In the genomic region with DNA sequence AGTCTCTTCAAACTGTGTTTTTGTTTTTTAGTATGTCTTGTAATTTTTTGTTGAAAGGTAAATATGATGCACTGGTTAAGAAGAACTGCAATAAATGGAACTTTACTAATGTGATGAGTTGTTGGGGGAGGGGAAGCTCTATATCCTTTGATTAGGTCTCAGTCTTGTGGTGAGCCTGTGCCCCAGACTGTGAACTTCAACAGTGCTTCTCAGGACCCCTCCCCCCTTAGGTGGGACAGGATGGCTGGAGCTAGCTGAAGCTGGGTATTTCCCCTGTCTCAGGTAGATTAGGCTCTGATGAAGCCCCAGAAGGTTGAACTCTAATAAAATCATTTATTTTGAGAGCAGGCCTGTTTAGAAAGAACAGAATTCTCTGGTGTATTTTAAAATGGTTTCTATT, we compare ENCODE assay signal across 1 cellular context.
TF ChIP-seq lines count a peak whose summit lies in the region.

No MANE protein-coding gene starts in this region.

TF ChIP-seq in HepG2, 621 proteins besides CTCF, POLR2A, EP300 and RAD21 (continued from another document):
- TF ChIP-seq, protein P1, sequence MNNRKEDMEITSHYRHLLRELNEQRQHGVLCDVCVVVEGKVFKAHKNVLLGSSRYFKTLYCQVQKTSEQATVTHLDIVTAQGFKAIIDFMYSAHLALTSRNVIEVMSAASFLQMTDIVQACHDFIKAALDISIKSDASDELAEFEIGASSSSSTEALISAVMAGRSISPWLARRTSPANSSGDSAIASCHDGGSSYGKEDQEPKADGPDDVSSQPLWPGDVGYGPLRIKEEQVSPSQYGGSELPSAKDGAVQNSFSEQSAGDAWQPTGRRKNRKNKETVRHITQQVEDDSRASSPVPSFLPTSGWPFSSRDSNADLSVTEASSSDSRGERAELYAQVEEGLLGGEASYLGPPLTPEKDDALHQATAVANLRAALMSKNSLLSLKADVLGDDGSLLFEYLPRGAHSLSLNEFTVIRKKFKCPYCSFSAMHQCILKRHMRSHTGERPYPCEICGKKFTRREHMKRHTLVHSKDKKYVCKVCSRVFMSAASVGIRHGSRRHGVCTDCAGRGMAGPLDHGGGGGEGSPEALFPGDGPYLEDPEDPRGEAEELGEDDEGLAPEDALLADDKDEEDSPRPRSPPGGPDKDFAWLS (CRISPR knock-in tag; IDR thresholded peaks at IDR 0.05; ENCODE audit: borderline replicate concordance), result no peak
- no peak for TF ChIP-seq HOXD1 (CRISPR knock-in tag; IDR thresholded peaks at IDR 0.05)
- TF ChIP-seq, protein P2, sequence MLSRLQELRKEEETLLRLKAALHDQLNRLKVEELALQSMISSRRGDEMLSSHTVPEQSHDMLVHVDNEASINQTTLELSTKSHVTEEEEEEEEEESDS (CRISPR knock-in tag; IDR thresholded peaks at IDR 0.05; ENCODE audit: borderline replicate concordance), result no peak
- TF ChIP-seq KLF11 (CRISPR knock-in tag; IDR thresholded peaks at IDR 0.05), result no peak
- no peak for TF ChIP-seq SAFB2 (CRISPR knock-in tag; IDR thresholded peaks at IDR 0.05; ENCODE audit: borderline replicate concordance, low read depth)
- no peak for TF ChIP-seq BRD4 (CRISPR knock-in tag; IDR thresholded peaks at IDR 0.05)
- TF ChIP-seq, protein P3, sequence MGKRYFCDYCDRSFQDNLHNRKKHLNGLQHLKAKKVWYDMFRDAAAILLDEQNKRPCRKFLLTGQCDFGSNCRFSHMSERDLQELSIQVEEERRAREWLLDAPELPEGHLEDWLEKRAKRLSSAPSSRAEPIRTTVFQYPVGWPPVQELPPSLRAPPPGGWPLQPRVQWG (CRISPR knock-in tag; IDR thresholded peaks at IDR 0.05; ENCODE audit: borderline replicate concordance, low read depth), result no peak
- no peak for TF ChIP-seq MIER2 (CRISPR knock-in tag; IDR thresholded peaks at IDR 0.05)
- TF ChIP-seq ZNF441 (CRISPR knock-in tag; IDR thresholded peaks at IDR 0.05; ENCODE audit: borderline replicate concordance), result no peak
- TF ChIP-seq, protein P4, sequence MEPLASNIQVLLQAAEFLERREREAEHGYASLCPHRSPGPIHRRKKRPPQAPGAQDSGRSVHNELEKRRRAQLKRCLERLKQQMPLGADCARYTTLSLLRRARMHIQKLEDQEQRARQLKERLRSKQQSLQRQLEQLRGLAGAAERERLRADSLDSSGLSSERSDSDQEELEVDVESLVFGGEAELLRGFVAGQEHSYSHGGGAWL (CRISPR knock-in tag; IDR thresholded peaks at IDR 0.05), result no peak
- no peak for TF ChIP-seq ZNF550 (CRISPR knock-in tag; IDR thresholded peaks at IDR 0.05; ENCODE audit: borderline replicate concordance)
- no peak for TF ChIP-seq RXRA (CRISPR knock-in tag; IDR thresholded peaks at IDR 0.05)
- TF ChIP-seq SETDB1 (CRISPR knock-in tag; IDR thresholded peaks at IDR 0.05; ENCODE audit: borderline replicate concordance), result no peak
- TF ChIP-seq SNAPC2 (CRISPR knock-in tag; IDR thresholded peaks at IDR 0.05), result no peak
- TF ChIP-seq KLF16 (CRISPR knock-in tag; IDR thresholded peaks at IDR 0.05), result no peak
